Comparison of ENCODE assay signal across 9 cellular contexts in genomic region chr1:108590947-108591346, GRCh38. TPM values are rescaled to one million over a fixed set of nuclear protein-coding genes. Genes with fewer than 3 reads are reported as not detected.
A peak's percentile ranks its signal among the peaks of the same experiment; 100 is the strongest.
DNase-seq lines count a peak whose midpoint lies in the region; ATAC-seq and TF ChIP-seq lines count a peak whose summit lies in the region.
"Had no signal": no experiment of that assay in that cellular context is flagged by ENCODE, and none has a peak within 500 bp of the region (broad histone marks: within the 10 kb centered on the region; RNA-seq: fewer than 3 reads in every experiment).

No MANE protein-coding gene starts in this region.

- CTCF ChIA-PET in MCF 10A (lab: Yijun Ruan, JAX): interaction anchor here (0.6 kb wide), 1 partner anchor 98 kb away, joined by 3 read pairs; no protein-coding TSS in a partner anchor

- BruUV-seq in MCF 10A (replicated peaks; lab: Mats Ljungman, UMichigan): no TSS peak

- H3K9me3 ChIP-seq in lung (ENCODE audit: control insufficient read depth in 2 of 2, insufficient read depth in 1 of 2, low read length in 1 of 2): no peaks in the 10 kb centered on the region
- H3K9me3 ChIP-seq in SJCRH30 (replicated peaks): no peaks in the 10 kb centered on the region

- H3K27me3 ChIP-seq in lung (ENCODE audit: control insufficient read depth, insufficient read depth): no peaks in the 10 kb centered on the region
- no peaks in the 10 kb centered on the region for H3K27me3 ChIP-seq in SJCRH30

- H3K27ac ChIP-seq in lung (ENCODE audit: low read depth in 1 of 2, low read length in 1 of 2) (no peak overlapping the region), SJCRH30 (no peak overlapping the region)

- no peak overlapping the region for H3K27ac Mint-ChIP-seq in MCF 10A (ENCODE audit: low read depth, unreplicated experiment)

- H3K36me3 Mint-ChIP-seq in MCF 10A (ENCODE audit: insufficient read depth, unreplicated experiment): no peaks in the 10 kb centered on the region

- peaks cover 2 to 12% of the 10 kb centered on the region in 2 donors for H3K4me1 ChIP-seq in lung (ENCODE audit: control insufficient read depth in 2 of 2, insufficient read depth in 2 of 2, low read length in 2 of 2)
- H3K4me1 ChIP-seq in SJCRH30: no peaks in the 10 kb centered on the region

- POLR2A ChIA-PET in MCF 10A (lab: Yijun Ruan, JAX): no interaction called here

- H3K4me3 Mint-ChIP-seq in MCF 10A (ENCODE audit: unreplicated experiment): no peak overlapping the region

- DNase-seq in AG09309 (ENCODE audit: low read depth) (peak; percentile 89), MCF 10A (ENCODE audit: unreplicated experiment) (peak; percentile 61), lung (ENCODE audit: low spot score) (no peak), NCI-H510A treated with DMSO at 0.1 percent for 48 hours (lab: John Stamatoyannopoulos, UW) (no peak), SJCRH30 (no peak)
- DNase-seq in Jurkat, Clone E6-1 (ENCODE audit: low read depth, low spot score): peak; percentile 62
- no peak for DNase-seq in activated CD8-positive, alpha-beta memory T cell treated with anti-CD3 and anti-CD28 coated beads for 24 hours
- DNase-seq: left colon had no signal

- H3K9me3 Mint-ChIP-seq in MCF 10A (ENCODE audit: unreplicated experiment): no peaks in the 10 kb centered on the region

- peaks cover 5% of the 10 kb centered on the region for H3K4me1 Mint-ChIP-seq in MCF 10A (ENCODE audit: insufficient read depth, unreplicated experiment)

- H3K4me3 ChIP-seq in AG09309 (ENCODE audit: control insufficient read depth, low read depth, low read length) (no peak overlapping the region), lung (no peak overlapping the region), SJCRH30 (no peak overlapping the region)
- no peak overlapping the region for H3K4me3 ChIP-seq in Jurkat, Clone E6-1 (ENCODE audit: low read length)

- 15 to 22% methylated on average over 4 of the region's 4 CpGs for WGBS in lung, 2 donors

- H3K27me3 Mint-ChIP-seq in MCF 10A (ENCODE audit: insufficient read depth, unreplicated experiment): no peaks in the 10 kb centered on the region

- H3K36me3 ChIP-seq in lung (ENCODE audit: control insufficient read depth in 2 of 2, insufficient read depth in 2 of 2, low read length in 2 of 2) (no peaks in the 10 kb centered on the region), SJCRH30 (no peaks in the 10 kb centered on the region)

- no peak for TF ChIP-seq CTCF in AG09309 (IDR thresholded peaks at IDR 0.05; ENCODE audit: control insufficient read depth, insufficient read depth, low read depth, low read length, missing control alignments)
- no peak for TF ChIP-seq CTCF in MCF 10A (IDR thresholded peaks at IDR 0.05; ENCODE audit: unreplicated experiment)
- no peak for TF ChIP-seq CTCF in lung (IDR thresholded peaks at IDR 0.05; ENCODE audit: control extremely low read depth, extremely low read depth)

- intact Hi-C loops in MCF 10A (cut with micrococcal nuclease): loop anchor here (5.0 kb wide), 1 partner anchor 46 kb away; no protein-coding TSS in a partner anchor

- ATAC-seq in lung (ENCODE audit: insufficient read depth, low FRiP score) (peak; percentile 63), HG02884 (IDR thresholded peaks at IDR 0.05; ENCODE audit: unreplicated experiment) (no peak)

RNA-seq across cellular contexts. Expression of gene EEIG2, which starts 31.0 kb away (rescaled TPM):
- 11.3 TPM for polyA plus RNA-seq in Jurkat, Clone E6-1 (2012; ENCODE audit: insufficient read depth, insufficient read length)
- total RNA-seq in MCF 10A (2022) (0.63 and 0.93 TPM in 2 replicates), lung (10 to 100 TPM; 14.8 to 24.6 TPM)
- 1 to 10 TPM; 3.7 to 4.7 TPM for polyA plus RNA-seq in lung
- 15.8 and 17.9 TPM in 2 replicates for total RNA-seq in SJCRH30 (2014; rRNA removed; shearing (Covaris generic))

Comparison
In these comparisons a context has a peak if more than half of its experiments do, and no peak if none do; other contexts are left out.
1. DNase-seq: peak in AG09309 (single experiment), Jurkat, Clone E6-1 (single experiment) and MCF 10A (single experiment); none in lung (single experiment), NCI-H510A treated with DMSO at 0.1 percent for 48 hours (single experiment), activated CD8-positive, alpha-beta memory T cell treated with anti-CD3 and anti-CD28 coated beads for 24 hours (single experiment) and SJCRH30 (0 of 2).